Comparison of ENCODE assay signal across 1 cellular context in the genomic region with DNA sequence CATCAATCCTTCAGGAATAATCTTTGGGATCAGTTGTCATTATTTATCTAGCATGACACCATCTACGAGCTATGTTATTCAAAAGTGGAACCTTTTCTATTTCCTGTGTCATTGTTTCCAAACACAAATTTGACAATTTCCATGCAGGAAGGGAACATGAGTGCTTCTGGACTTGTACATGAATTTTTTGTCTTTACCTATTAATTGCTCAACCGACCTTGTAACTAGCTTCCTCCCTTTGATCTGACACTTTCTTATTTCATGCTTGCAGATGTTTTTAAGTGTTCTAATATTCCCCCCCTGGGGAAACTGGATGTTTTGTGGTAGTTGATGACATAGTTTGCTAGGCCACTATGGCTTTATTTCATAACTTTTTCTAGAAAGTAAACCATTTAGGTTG.
TF ChIP-seq lines count a peak whose summit lies in the region.

No MANE protein-coding gene starts in this region.

TF ChIP-seq in GM12878, 131 proteins besides CTCF, POLR2A, EP300 and RAD21:
- no peak for TF ChIP-seq NR2F1 (conservative IDR thresholded peaks at IDR 0.05)
- TF ChIP-seq, protein P1, sequence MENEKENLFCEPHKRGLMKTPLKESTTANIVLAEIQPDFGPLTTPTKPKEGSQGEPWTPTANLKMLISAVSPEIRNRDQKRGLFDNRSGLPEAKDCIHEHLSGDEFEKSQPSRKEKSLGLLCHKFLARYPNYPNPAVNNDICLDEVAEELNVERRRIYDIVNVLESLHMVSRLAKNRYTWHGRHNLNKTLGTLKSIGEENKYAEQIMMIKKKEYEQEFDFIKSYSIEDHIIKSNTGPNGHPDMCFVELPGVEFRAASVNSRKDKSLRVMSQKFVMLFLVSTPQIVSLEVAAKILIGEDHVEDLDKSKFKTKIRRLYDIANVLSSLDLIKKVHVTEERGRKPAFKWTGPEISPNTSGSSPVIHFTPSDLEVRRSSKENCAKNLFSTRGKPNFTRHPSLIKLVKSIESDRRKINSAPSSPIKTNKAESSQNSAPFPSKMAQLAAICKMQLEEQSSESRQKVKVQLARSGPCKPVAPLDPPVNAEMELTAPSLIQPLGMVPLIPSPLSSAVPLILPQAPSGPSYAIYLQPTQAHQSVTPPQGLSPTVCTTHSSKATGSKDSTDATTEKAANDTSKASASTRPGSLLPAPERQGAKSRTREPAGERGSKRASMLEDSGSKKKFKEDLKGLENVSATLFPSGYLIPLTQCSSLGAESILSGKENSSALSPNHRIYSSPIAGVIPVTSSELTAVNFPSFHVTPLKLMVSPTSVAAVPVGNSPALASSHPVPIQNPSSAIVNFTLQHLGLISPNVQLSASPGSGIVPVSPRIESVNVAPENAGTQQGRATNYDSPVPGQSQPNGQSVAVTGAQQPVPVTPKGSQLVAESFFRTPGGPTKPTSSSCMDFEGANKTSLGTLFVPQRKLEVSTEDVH (IDR thresholded peaks at IDR 0.05; ENCODE audit: low read depth, partially characterized antibody): no peak
- peak; percentile 66 for TF ChIP-seq IKZF1 (conservative IDR thresholded peaks at IDR 0.05)
- TF ChIP-seq YBX1 (IDR thresholded peaks at IDR 0.05): no peak
- peak; percentile 42 to 55; a peak in 2 of 4 replicates for TF ChIP-seq IKZF2 (IDR thresholded peaks at IDR 0.05)
- no peak for TF ChIP-seq CBFB (IDR thresholded peaks at IDR 0.05; ENCODE audit: low read depth)
- no peak for TF ChIP-seq SIN3A (IDR thresholded peaks at IDR 0.05; ENCODE audit: low read depth, low read length)
- TF ChIP-seq ATF7 (IDR thresholded peaks at IDR 0.05; ENCODE audit: low read depth): 0 out of 2 replicates have a peak, but pooled peaks have one; percentile 26
- peak; percentile 54 for TF ChIP-seq MTA2 (IDR thresholded peaks at IDR 0.05; ENCODE audit: low read depth)
TF ChIP-seq in GM12878: peak in this region for 4.
